ENCODE assay signal across 13 cellular contexts in the genomic region with DNA sequence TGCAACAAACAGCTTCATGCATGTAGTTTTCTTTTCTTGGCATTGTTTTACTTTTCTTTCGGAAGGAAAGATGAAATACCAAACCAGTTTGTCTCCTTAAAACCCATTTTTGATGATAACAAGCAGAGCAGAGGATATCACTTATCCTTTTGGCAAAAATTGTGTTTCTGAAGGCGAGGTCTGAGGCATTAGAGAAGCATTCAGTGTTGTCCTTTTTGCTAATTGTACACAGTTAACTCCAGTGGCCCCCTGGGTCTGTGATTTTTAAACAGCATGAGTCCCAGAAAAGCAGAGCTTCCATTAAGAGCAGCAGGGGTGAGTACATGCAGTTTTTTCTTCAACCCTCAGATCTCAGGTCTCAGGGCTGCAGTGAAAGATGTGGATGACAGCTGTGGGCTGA. TPM values are rescaled to one million over a fixed set of nuclear protein-coding genes. Genes with fewer than 3 reads are reported as not detected.
DNase-seq lines count a peak whose midpoint lies in the region; ATAC-seq, FAIRE-seq and TF ChIP-seq lines count a peak whose summit lies in the region.
"Had no signal": no experiment of that assay in that cellular context is flagged by ENCODE, and none has a peak within 500 bp of the region (broad histone marks: within the 10 kb centered on the region; RNA-seq: fewer than 3 reads in every experiment).

No MANE protein-coding gene starts in this region.

- H3K4me2 ChIP-seq in KMS-11 = peak overlapping the region; percentile 92

- H3K27me3 Mint-ChIP-seq in activated naive CD8-positive, alpha-beta T cell treated with anti-CD3 and anti-CD28 coated beads for 36 hours = no peaks in the 10 kb centered on the region
- H3K27me3 Mint-ChIP-seq in nephron progenitor cell (ENCODE audit: low read depth, poor library complexity) = no peaks in the 10 kb centered on the region
- H3K27me3 Mint-ChIP-seq: activated CD8-positive, alpha-beta memory T cell treated with anti-CD3 and anti-CD28 coated beads, Interleukin-2, amount 10 ng/mL, durations not matched to agents 7 days and 5 days had no signal

- H3K9ac ChIP-seq in KMS-11 = no peak overlapping the region

- no peaks in the 10 kb centered on the region for H3K27me3 ChIP-seq in KMS-11 (ENCODE audit: insufficient read depth, low read depth)
- H3K27me3 ChIP-seq: MG63, spleen had no signal

- ATAC-seq in HG02798 (IDR thresholded peaks at IDR 0.05; ENCODE audit: poor library complexity, unreplicated experiment) = no peak
- ATAC-seq: activated CD8-positive, alpha-beta memory T cell treated with anti-CD3 and anti-CD28 coated beads, Interleukin-2, amount 10 ng/mL, durations not matched to agents 7 days and 5 days had no signal

- H2AFZ ChIP-seq in KMS-11 (ENCODE audit: low read depth) = no peak overlapping the region

- peak overlapping the region; percentile 33; the same call in 1 of the 2 replicates for H3K27ac ChIP-seq in KMS-11
- H3K27ac ChIP-seq: spleen had no signal

- DNase-seq in DMS 273 treated with DMSO at 0.1 percent for 48 hours (lab: John Stamatoyannopoulos, UW) (peak; percentile 26), nephron progenitor cell (no peak), HTR-8/SVneo (ENCODE audit: insufficient read length, low spot score) (no peak), cerebellar cortex (ENCODE audit: low spot score) (no peak), NCI-H446 (lab: John Stamatoyannopoulos, UW) (no peak)
- DNase-seq in activated naive CD8-positive, alpha-beta T cell treated with anti-CD3 and anti-CD28 coated beads for 36 hours = no peak
- DNase-seq: activated CD8-positive, alpha-beta memory T cell treated with anti-CD3 and anti-CD28 coated beads, Interleukin-2, amount 10 ng/mL, durations not matched to agents 7 days and 5 days; MG63; NK-92 treated with Interleukin-12 subunit alpha and Interleukin-12 subunit beta, amount 100 ng/mL, for 24 hours; spleen had no signal

- no peaks in the 10 kb centered on the region for H4K20me1 ChIP-seq in KMS-11 (ENCODE audit: insufficient read depth)

- no peak overlapping the region for H3K4me3 ChIP-seq in KMS-11 (IDR thresholded peaks at IDR 0.05; ENCODE audit: insufficient read depth, low read depth, low read length)
- H3K4me3 ChIP-seq: MG63, spleen had no signal

- H3K9me3 Mint-ChIP-seq in activated naive CD8-positive, alpha-beta T cell treated with anti-CD3 and anti-CD28 coated beads for 36 hours = no peaks in the 10 kb centered on the region
- peaks cover 10% of the 10 kb centered on the region for H3K9me3 Mint-ChIP-seq in nephron progenitor cell
- H3K9me3 Mint-ChIP-seq: T-helper 1 cell treated with Interleukin-12 subunit alpha and Interleukin-12 subunit beta and Interleukin-4 antibody, amounts not matched to agents 30 μg/mL and 1 μg/mL, for 36 hours had no signal

- FAIRE-seq in HTR-8/SVneo (lab: Jason Lieb, UNC) = no peak

- no peaks in the 10 kb centered on the region for H3K36me3 ChIP-seq in KMS-11 (ENCODE audit: insufficient read depth)
- H3K36me3 ChIP-seq: MG63, spleen had no signal

- H3K27ac Mint-ChIP-seq in activated naive CD8-positive, alpha-beta T cell treated with anti-CD3 and anti-CD28 coated beads for 36 hours = peak overlapping the region; percentile 78
- peak overlapping the region; percentile 19 for H3K27ac Mint-ChIP-seq in nephron progenitor cell
- H3K27ac Mint-ChIP-seq: activated CD8-positive, alpha-beta memory T cell treated with anti-CD3 and anti-CD28 coated beads, Interleukin-2, amount 10 ng/mL, durations not matched to agents 7 days and 5 days; T-helper 1 cell treated with Interleukin-12 subunit alpha and Interleukin-12 subunit beta and Interleukin-4 antibody, amounts not matched to agents 30 μg/mL and 1 μg/mL, for 36 hours had no signal

- peak overlapping the region; percentile 30 for H3K4me3 Mint-ChIP-seq in activated naive CD8-positive, alpha-beta T cell treated with anti-CD3 and anti-CD28 coated beads for 36 hours
- H3K4me3 Mint-ChIP-seq in nephron progenitor cell = no peak overlapping the region
- H3K4me3 Mint-ChIP-seq: activated CD8-positive, alpha-beta memory T cell treated with anti-CD3 and anti-CD28 coated beads, Interleukin-2, amount 10 ng/mL, durations not matched to agents 7 days and 5 days; T-helper 1 cell treated with Interleukin-12 subunit alpha and Interleukin-12 subunit beta and Interleukin-4 antibody, amounts not matched to agents 30 μg/mL and 1 μg/mL, for 36 hours had no signal

- H3K36me3 Mint-ChIP-seq in activated naive CD8-positive, alpha-beta T cell treated with anti-CD3 and anti-CD28 coated beads for 36 hours = peaks cover 21% of the 10 kb centered on the region
- H3K36me3 Mint-ChIP-seq in nephron progenitor cell (ENCODE audit: low read depth) = peaks cover 8% of the 10 kb centered on the region

- H3K79me2 ChIP-seq in KMS-11 (ENCODE audit: insufficient read depth, low read depth) = no peaks in the 10 kb centered on the region

- no peak for TF ChIP-seq CTCF in KMS-11 (conservative IDR thresholded peaks at IDR 0.05; ENCODE audit: low read depth, low read length)
- TF ChIP-seq CTCF in nephron progenitor cell (IDR thresholded peaks at IDR 0.05) = no peak

- peaks cover 53% of the 10 kb centered on the region for H3K4me1 ChIP-seq in KMS-11 (ENCODE audit: low read depth, poor library complexity, severe bottlenecking)

- peaks cover 69% of the 10 kb centered on the region for H3K4me1 Mint-ChIP-seq in activated naive CD8-positive, alpha-beta T cell treated with anti-CD3 and anti-CD28 coated beads for 36 hours
- H3K4me1 Mint-ChIP-seq in nephron progenitor cell = peaks cover 34% of the 10 kb centered on the region

RNA-seq across cellular contexts. Expression of gene TTC39C, which starts 41.3 kb away (rescaled TPM):
- 10 to 100 TPM; 43.8 to 45.3 TPM for total RNA-seq in activated naive CD8-positive, alpha-beta T cell treated with anti-CD3 and anti-CD28 coated beads for 36 hours
